In genomic region chr3:107429330-107430181, GRCh38 we compare ENCODE assay signal across 8 cellular contexts. TPM values are rescaled to one million over a fixed set of nuclear protein-coding genes. Genes with fewer than 3 reads are reported as not detected.
DNase-seq lines count a peak whose midpoint lies in the region; ATAC-seq and TF ChIP-seq lines count a peak whose summit lies in the region.

No MANE protein-coding gene starts in this region.

- H3K9ac ChIP-seq in PC-3 (ENCODE audit: low read length) = no peak overlapping the region

- no peaks in the 10 kb centered on the region for H3K79me2 ChIP-seq in PC-3 (ENCODE audit: low read length)

- H3K4me2 ChIP-seq in PC-3 (ENCODE audit: low read length) = peak overlapping the region; percentile 91

- H3K4me1 Mint-ChIP-seq in Calu3 (ENCODE audit: low read depth, unreplicated experiment) (no peaks in the 10 kb centered on the region), natural killer cell (peaks cover 14% of the 10 kb centered on the region in 2 donors)
- H3K4me1 Mint-ChIP-seq in activated T-helper 2 cell treated with anti-CD3 and anti-CD28 coated beads, Interferon-gamma antibody, Interleukin-2, Interleukin-4, amounts not matched to agents 10 μg/mL and 5 μg/mL and 100 μg/mL, durations not matched to agents 14 hours and 24 hours and 36 hours (ENCODE audit: low read depth) = peaks cover 17% of the 10 kb centered on the region

- CTCF ChIA-PET in Calu3 (lab: Charles Lee) = interaction anchor here (0.5 to 2.9 kb wide), 4 partner anchors 8 to 158 kb away, joined by 3 to 16 read pairs (median 4); no protein-coding TSS in a partner anchor
- CTCF ChIA-PET in PC-3 (lab: Charles Lee) = interaction anchor here (0.5 to 1.4 kb wide), 10 partner anchors 8 to 855 kb away, joined by 3 to 23 read pairs (median 4); no protein-coding TSS in a partner anchor

- no peaks in the 10 kb centered on the region for H4K20me1 ChIP-seq in PC-3 (ENCODE audit: low read length)

- H3K9me3 Mint-ChIP-seq in Calu3 (ENCODE audit: low read depth, unreplicated experiment) (no peaks in the 10 kb centered on the region), natural killer cell (no peaks in the 10 kb centered on the region)
- H3K9me3 Mint-ChIP-seq in activated T-helper 2 cell treated with anti-CD3 and anti-CD28 coated beads, Interferon-gamma antibody, Interleukin-2, Interleukin-4, amounts not matched to agents 10 μg/mL and 5 μg/mL and 100 μg/mL, durations not matched to agents 14 hours and 24 hours and 36 hours = no peaks in the 10 kb centered on the region

- POLR2A ChIA-PET in PC-3 (lab: Charles Lee; ENCODE audit: unreplicated experiment) = no interaction called here

- H3K27ac Mint-ChIP-seq in Calu3 (ENCODE audit: unreplicated experiment) (no peak overlapping the region), natural killer cell (no peak overlapping the region)
- H3K27ac Mint-ChIP-seq in activated T-helper 2 cell treated with anti-CD3 and anti-CD28 coated beads, Interferon-gamma antibody, Interleukin-2, Interleukin-4, amounts not matched to agents 10 μg/mL and 5 μg/mL and 100 μg/mL, durations not matched to agents 14 hours and 24 hours and 36 hours = no peak overlapping the region

- intact Hi-C loops in Calu3 (cut with micrococcal nuclease; ENCODE audit: unreplicated experiment) (no loop called here), PC-3 (cut with micrococcal nuclease) (loop anchor here (1.0 to 10.0 kb wide), 3 partner anchors 158 to 225 kb away; no protein-coding TSS in a partner anchor), natural killer cell (cut with micrococcal nuclease) (loop anchor here (2.0 to 5.0 kb wide), 2 partner anchors 93 to 193 kb away; partner anchors contain the start of gene BBX)
- intact Hi-C loops in activated T-helper 2 cell treated with anti-CD3 and anti-CD28 coated beads, Interferon-gamma antibody, Interleukin-2, Interleukin-4, amounts not matched to agents 10 μg/mL and 5 μg/mL and 100 μg/mL, durations not matched to agents 14 hours and 24 hours and 36 hours (cut with micrococcal nuclease) = loop anchor here (1.0 to 2.0 kb wide), 3 partner anchors 94 to 189 kb away; no protein-coding TSS in a partner anchor

- no peaks in the 10 kb centered on the region for H3K27me3 Mint-ChIP-seq in Calu3 (ENCODE audit: unreplicated experiment)
- peaks cover 49% of the 10 kb centered on the region for H3K27me3 Mint-ChIP-seq in activated T-helper 2 cell treated with anti-CD3 and anti-CD28 coated beads, Interferon-gamma antibody, Interleukin-2, Interleukin-4, amounts not matched to agents 10 μg/mL and 5 μg/mL and 100 μg/mL, durations not matched to agents 14 hours and 24 hours and 36 hours (ENCODE audit: low read depth)
- peaks cover 15 to 35% of the 10 kb centered on the region in 2 donors for H3K27me3 Mint-ChIP-seq in natural killer cell (ENCODE audit: low read depth in 2 of 2)

- peak; percentile 46 for ATAC-seq in GM19468 (IDR thresholded peaks at IDR 0.05; ENCODE audit: extremely low read depth, unreplicated experiment)
- ATAC-seq in HG03571 (IDR thresholded peaks at IDR 0.05; ENCODE audit: unreplicated experiment) = peak; percentile 54
- ATAC-seq in PC-3 = peak; percentile 46
- ATAC-seq in natural killer cell = peak; percentile 65 to 74 (median 71)

- H3K4me3 Mint-ChIP-seq in Calu3 (ENCODE audit: low read depth, unreplicated experiment) (peak overlapping the region; percentile 71), natural killer cell (peak overlapping the region; percentile 88)
- peak overlapping the region; percentile 53 for H3K4me3 Mint-ChIP-seq in activated T-helper 2 cell treated with anti-CD3 and anti-CD28 coated beads, Interferon-gamma antibody, Interleukin-2, Interleukin-4, amounts not matched to agents 10 μg/mL and 5 μg/mL and 100 μg/mL, durations not matched to agents 14 hours and 24 hours and 36 hours (ENCODE audit: low read depth)

- H2AFZ ChIP-seq in PC-3 (ENCODE audit: low read length) = peak overlapping the region; percentile 93

- H3K36me3 Mint-ChIP-seq in Calu3 (ENCODE audit: insufficient read depth, unreplicated experiment) (peaks cover 22% of the 10 kb centered on the region), natural killer cell (no peaks in the 10 kb centered on the region)
- no peaks in the 10 kb centered on the region for H3K36me3 Mint-ChIP-seq in activated T-helper 2 cell treated with anti-CD3 and anti-CD28 coated beads, Interferon-gamma antibody, Interleukin-2, Interleukin-4, amounts not matched to agents 10 μg/mL and 5 μg/mL and 100 μg/mL, durations not matched to agents 14 hours and 24 hours and 36 hours (ENCODE audit: low read depth)

- H3K4me1 ChIP-seq in PC-3 (ENCODE audit: insufficient read depth, low read length) = peaks cover 21% of the 10 kb centered on the region

- TF ChIP-seq CTCF in Calu3 (IDR thresholded peaks at IDR 0.05; ENCODE audit: unreplicated experiment) = peak; percentile 66
- peak; percentile 93 for TF ChIP-seq CTCF in PC-3 (conservative IDR thresholded peaks at IDR 0.05; ENCODE audit: low read depth, low read length)
- TF ChIP-seq CTCF in fibroblast of the aortic adventitia (IDR thresholded peaks at IDR 0.05; ENCODE audit: insufficient read depth, low read length) = peak; percentile 86
- peak; percentile 76 for TF ChIP-seq CTCF in natural killer cell (IDR thresholded peaks at IDR 0.05)

- no peaks in the 10 kb centered on the region for H3K36me3 ChIP-seq in PC-3 (ENCODE audit: low read depth, low read length)

- no peaks in the 10 kb centered on the region for H3K9me2 ChIP-seq in PC-3 (replicated peaks; ENCODE audit: low read length)

- DNase-seq in Calu3 (peak; percentile 79), PC-3 (peak; percentile 90), fibroblast of the aortic adventitia (ENCODE audit: low read depth) (peak; percentile 86), natural killer cell (peak; percentile 40), stromal cell of bone marrow (ENCODE audit: low read depth) (peak; percentile 70)
- peak; percentile 43 for DNase-seq in activated T-helper 2 cell treated with anti-CD3 and anti-CD28 coated beads, Interferon-gamma antibody, Interleukin-2, Interleukin-4, amounts not matched to agents 10 μg/mL and 5 μg/mL and 100 μg/mL, durations not matched to agents 14 hours and 24 hours and 36 hours (ENCODE audit: low spot score)

- peak overlapping the region; percentile 76; the same call in 1 of the 2 replicates for H3K4me3 ChIP-seq in PC-3 (ENCODE audit: low read length)
- peak overlapping the region; percentile 62 for H3K4me3 ChIP-seq in fibroblast of the aortic adventitia (ENCODE audit: low read depth, low read length)

- no peaks in the 10 kb centered on the region for H3K27me3 ChIP-seq in PC-3 (ENCODE audit: low read length)

- H3K27ac ChIP-seq in PC-3 (ENCODE audit: low read length) = no peak overlapping the region

- H3F3A ChIP-seq in PC-3 (ENCODE audit: low read length, unreplicated experiment) = no peaks in the 10 kb centered on the region

- BruUV-seq in Calu3 (replicated peaks; lab: Mats Ljungman, UMichigan) (no TSS peak), PC-3 (replicated peaks; lab: Mats Ljungman, UMichigan) (no TSS peak)

- H3K9me3 ChIP-seq in PC-3 (ENCODE audit: low read length) = no peaks in the 10 kb centered on the region

RNA-seq across cellular contexts. Expression of gene CCDC54, which starts 52.3 kb away (rescaled TPM):
- total RNA-seq in Calu3 (2022) (not detected in 2 replicates), PC-3 (2014; rRNA removed) (not detected in 2 replicates), fibroblast of the aortic adventitia (ENCODE audit: low replicate concordance) (not detected in 2 replicates), natural killer cell (not detected)
- not detected in 2 replicates for total RNA-seq in activated T-helper 2 cell treated with anti-CD3 and anti-CD28 coated beads, Interferon-gamma antibody, Interleukin-2, Interleukin-4, amounts not matched to agents 10 μg/mL and 5 μg/mL and 100 μg/mL, durations not matched to agents 14 hours and 24 hours and 36 hours

Comparison
In these comparisons a context has a peak if more than half of its experiments do, and no peak if none do; other contexts are left out.
1. DNase-seq: peak in every context shown above with its lines; median percentile 90 in PC-3; 86 in fibroblast of the aortic adventitia; 79 in Calu3; 70 in stromal cell of bone marrow; 43 in activated T-helper 2 cell treated with anti-CD3 and anti-CD28 coated beads, Interferon-gamma antibody, Interleukin-2, Interleukin-4, amounts not matched to agents 10 μg/mL and 5 μg/mL and 100 μg/mL, durations not matched to agents 14 hours and 24 hours and 36 hours; 40 in natural killer cell.